7 cellular contexts compared by ENCODE assay signal in genomic region chrX:48538641-48539344, GRCh38. TPM values are rescaled to one million over a fixed set of nuclear protein-coding genes. Genes with fewer than 3 reads are reported as not detected.
DNase-seq lines count a peak whose midpoint lies in the region; ATAC-seq and TF ChIP-seq lines count a peak whose summit lies in the region.

No MANE protein-coding gene starts in this region.

- DNase-seq in activated CD4-positive, alpha-beta memory T cell treated with anti-CD3 and anti-CD28 coated beads for 36 hours, result no peak
- no peak for DNase-seq in stimulated activated effector memory CD8-positive, alpha-beta T cell treated with anti-CD3 and anti-CD28 coated beads, Interleukin-12 subunit alpha, Interleukin-12 subunit beta, amount 100 ng/mL, for 72 hours (ENCODE audit: low spot score in 2 of 2)
- no peak for DNase-seq in NCI-H2171 treated with DMSO at 0.1 percent for 48 hours (lab: John Stamatoyannopoulos, UW)
- DNase-seq in hippocampal formation (lab: John Stamatoyannopoulos, UW), result no peak

- H3K9me3 ChIP-seq in HEK293 (ENCODE audit: control insufficient read depth, insufficient read depth, low read depth, low read length), result no peaks in the 10 kb centered on the region
- no peaks in the 10 kb centered on the region for H3K9me3 ChIP-seq in gastroesophageal sphincter

- WGBS in gastroesophageal sphincter (ENCODE audit: low coverage in 1 of 2), 2 donors, result 58 to 61% methylated on average over 2 to 8 of the region's 23 CpGs

- H3K27me3 ChIP-seq in gastroesophageal sphincter, result no peaks in the 10 kb centered on the region

- no peak for TF ChIP-seq EP300 in gastroesophageal sphincter (IDR thresholded peaks at IDR 0.05)

- POLR2A ChIA-PET in HEK293 (lab: Yijun Ruan, JAX), result interaction anchor here (0.7 to 2.6 kb wide), 10 partner anchors 9 to 199 kb away, joined by 3 to 16 read pairs (median 4); partner anchors contain the start of genes EBP and RBM3
- POLR2A ChIA-PET in activated CD4-positive, alpha-beta memory T cell treated with anti-CD3 and anti-CD28 coated beads for 36 hours (lab: Charles Lee), result interaction anchor here (0.8 to 1.6 kb wide), 5 partner anchors 10 to 75 kb away, joined by 3 to 12 read pairs (median 6); partner anchors contain the start of gene RBM3

- peaks cover 7% of the 10 kb centered on the region for H3K36me3 Mint-ChIP-seq in activated CD4-positive, alpha-beta memory T cell treated with anti-CD3 and anti-CD28 coated beads for 36 hours
- peaks cover 43% of the 10 kb centered on the region for H3K36me3 Mint-ChIP-seq in stimulated activated effector memory CD8-positive, alpha-beta T cell treated with anti-CD3 and anti-CD28 coated beads, Interleukin-12 subunit alpha, Interleukin-12 subunit beta, amount 100 ng/mL, for 72 hours

- H3K36me3 ChIP-seq in HEK293 (ENCODE audit: control insufficient read depth in 2 of 2, insufficient read depth in 1 of 2, low read length in 2 of 2) (peaks cover 11 to 14% of the 10 kb centered on the region in 2 experiments; a peak in 2 of 3 replicates), gastroesophageal sphincter (peaks cover 0 to 11% of the 10 kb centered on the region in 2 donors)

- peaks cover 19% of the 10 kb centered on the region for H3K4me1 Mint-ChIP-seq in activated CD4-positive, alpha-beta memory T cell treated with anti-CD3 and anti-CD28 coated beads for 36 hours (ENCODE audit: low read depth)
- peaks cover 28% of the 10 kb centered on the region for H3K4me1 Mint-ChIP-seq in stimulated activated effector memory CD8-positive, alpha-beta T cell treated with anti-CD3 and anti-CD28 coated beads, Interleukin-12 subunit alpha, Interleukin-12 subunit beta, amount 100 ng/mL, for 72 hours

- TF ChIP-seq CTCF in HEK293 (tag by site-specific recombination; IDR thresholded peaks at IDR 0.05) (no peak), gastroesophageal sphincter (IDR thresholded peaks at IDR 0.05) (no peak)

- peak overlapping the region; percentile 97 for H3K27ac Mint-ChIP-seq in activated CD4-positive, alpha-beta memory T cell treated with anti-CD3 and anti-CD28 coated beads for 36 hours
- peak overlapping the region; percentile 93 for H3K27ac Mint-ChIP-seq in stimulated activated effector memory CD8-positive, alpha-beta T cell treated with anti-CD3 and anti-CD28 coated beads, Interleukin-12 subunit alpha, Interleukin-12 subunit beta, amount 100 ng/mL, for 72 hours

- H3K4me1 ChIP-seq in HEK293 (ENCODE audit: control insufficient read depth, insufficient read depth, low read length) (no peaks in the 10 kb centered on the region), gastroesophageal sphincter (peaks cover 0 to 16% (median 0%) of the 10 kb centered on the region in 3 donors)

- no peaks in the 10 kb centered on the region for H3K27me3 Mint-ChIP-seq in activated CD4-positive, alpha-beta memory T cell treated with anti-CD3 and anti-CD28 coated beads for 36 hours

- no peak for TF ChIP-seq POLR2A in gastroesophageal sphincter (IDR thresholded peaks at IDR 0.05)

- H3K4me3 Mint-ChIP-seq in activated CD4-positive, alpha-beta memory T cell treated with anti-CD3 and anti-CD28 coated beads for 36 hours, result no peak overlapping the region
- H3K4me3 Mint-ChIP-seq in stimulated activated effector memory CD8-positive, alpha-beta T cell treated with anti-CD3 and anti-CD28 coated beads, Interleukin-12 subunit alpha, Interleukin-12 subunit beta, amount 100 ng/mL, for 72 hours, result peak overlapping the region; percentile 81

- CTCF ChIA-PET in HEK293 (lab: Yijun Ruan, JAX), result interaction anchor here (0.6 to 0.7 kb wide), 4 partner anchors 92 to 1322 kb away, joined by 3 to 4 read pairs (median 3); no protein-coding TSS in a partner anchor
- CTCF ChIA-PET in activated CD4-positive, alpha-beta memory T cell treated with anti-CD3 and anti-CD28 coated beads for 36 hours (lab: Charles Lee), result interaction anchor here (0.7 kb wide), 1 partner anchor 73 kb away, joined by 5 read pairs; no protein-coding TSS in a partner anchor

- H3K9me3 Mint-ChIP-seq in activated CD4-positive, alpha-beta memory T cell treated with anti-CD3 and anti-CD28 coated beads for 36 hours, result no peaks in the 10 kb centered on the region
- H3K9me3 Mint-ChIP-seq in stimulated activated effector memory CD8-positive, alpha-beta T cell treated with anti-CD3 and anti-CD28 coated beads, Interleukin-12 subunit alpha, Interleukin-12 subunit beta, amount 100 ng/mL, for 72 hours, result no peaks in the 10 kb centered on the region

- peak overlapping the region; percentile 34 for H3K27ac ChIP-seq in HEK293 (ENCODE audit: extremely low read depth, low read depth, low read length)
- H3K27ac ChIP-seq in gastroesophageal sphincter, result peak overlapping the region; percentile 73 to 88 (median 85)

- H3K4me3 ChIP-seq in HEK293 (ENCODE audit: low read depth, low read length) (no peak overlapping the region; the same call in 1 of the 2 replicates), gastroesophageal sphincter (peak overlapping the region in 1 of 2 donors; percentile 74)

- ATAC-seq in gastroesophageal sphincter (no peak), HG02588 (IDR thresholded peaks at IDR 0.05; ENCODE audit: unreplicated experiment) (no peak)
- ATAC-seq in stimulated activated effector memory CD8-positive, alpha-beta T cell treated with anti-CD3 and anti-CD28 coated beads, Interleukin-12 subunit alpha, Interleukin-12 subunit beta, amount 100 ng/mL, for 72 hours, result no peak

- intact Hi-C loops in activated CD4-positive, alpha-beta memory T cell treated with anti-CD3 and anti-CD28 coated beads for 36 hours (cut with micrococcal nuclease), result loop anchor here (1.0 kb wide), 4 partner anchors 17 to 381 kb away; partner anchors contain the start of genes EBP, PIM2 and RBM3

TF ChIP-seq in HEK293, 187 proteins besides CTCF, POLR2A, EP300 and RAD21:
- no peak for TF ChIP-seq ZNF645 (tag by site-specific recombination; IDR thresholded peaks at IDR 0.05)
- no peak for TF ChIP-seq ZNF670 (tag by site-specific recombination; IDR thresholded peaks at IDR 0.05; ENCODE audit: low read depth)
- TF ChIP-seq ELK4 (IDR thresholded peaks at IDR 0.05; ENCODE audit: borderline replicate concordance, low read depth, low read length), result no peak
- 0 out of 2 replicates have a peak, but pooled peaks have one; percentile 30 for TF ChIP-seq KLF17 (tag by site-specific recombination; IDR thresholded peaks at IDR 0.05)
- TF ChIP-seq ZNF580 (tag by site-specific recombination; IDR thresholded peaks at IDR 0.05), result no peak
- TF ChIP-seq ZNF362 (tag by site-specific recombination; IDR thresholded peaks at IDR 0.05), result peak; percentile 90

RNA-seq across cellular contexts. Expression of gene TBC1D25, which starts 0.7 kb away (rescaled TPM):
- 10 to 100 TPM; 13.5 to 16.2 TPM for total RNA-seq in activated CD4-positive, alpha-beta memory T cell treated with anti-CD3 and anti-CD28 coated beads for 36 hours
- 10 to 100 TPM in 3 of 4 donors, 1 to 10 TPM in 1; 8.4 to 16.9 (median 12.7) TPM for total RNA-seq in gastroesophageal sphincter

RNA-seq across cellular contexts. Expression of gene EBP, which starts 17.2 kb away (rescaled TPM):
- 100 to 1,000 TPM; 149 to 150 TPM for total RNA-seq in activated CD4-positive, alpha-beta memory T cell treated with anti-CD3 and anti-CD28 coated beads for 36 hours
- total RNA-seq in gastroesophageal sphincter, result 10 to 100 TPM; 12.9 to 17.7 (median 14.5) TPM

RNA-seq across cellular contexts. Expression of gene PORCN, which starts 30.0 kb away (rescaled TPM):
- 1 to 10 TPM; 7.1 to 7.7 TPM for total RNA-seq in activated CD4-positive, alpha-beta memory T cell treated with anti-CD3 and anti-CD28 coated beads for 36 hours
- 10 to 100 TPM in 3 of 4 donors, 1 to 10 TPM in 1; 9.4 to 21.0 (median 13.2) TPM for total RNA-seq in gastroesophageal sphincter

RNA-seq across cellular contexts. Expression of gene RBM3, which starts 35.5 kb away (rescaled TPM):
- total RNA-seq in activated CD4-positive, alpha-beta memory T cell treated with anti-CD3 and anti-CD28 coated beads for 36 hours, result 100 to 1,000 TPM; 191 to 197 TPM
- 100 to 1,000 TPM in 3 of 4 donors, 10 to 100 TPM in 1; 83.7 to 233 (median 182) TPM for total RNA-seq in gastroesophageal sphincter

RNA-seq across cellular contexts. Expression of gene WDR13, which starts 58.5 kb away (rescaled TPM):
- 10 to 100 TPM; 45.8 to 54.8 TPM for total RNA-seq in activated CD4-positive, alpha-beta memory T cell treated with anti-CD3 and anti-CD28 coated beads for 36 hours
- total RNA-seq in gastroesophageal sphincter, result 100 to 1,000 TPM; 108 to 182 (median 139) TPM

Comparison
In these comparisons a context has a peak if more than half of its experiments do, and no peak if none do; other contexts are left out.
1. RNA of gene EBP, which starts 17.2 kb away (total RNA-seq): 149 to 150 TPM in activated CD4-positive, alpha-beta memory T cell treated with anti-CD3 and anti-CD28 coated beads for 36 hours; 12.9 to 17.7 TPM in gastroesophageal sphincter; every median in the first group is over 4 times any median in the second.